In the genomic region with DNA sequence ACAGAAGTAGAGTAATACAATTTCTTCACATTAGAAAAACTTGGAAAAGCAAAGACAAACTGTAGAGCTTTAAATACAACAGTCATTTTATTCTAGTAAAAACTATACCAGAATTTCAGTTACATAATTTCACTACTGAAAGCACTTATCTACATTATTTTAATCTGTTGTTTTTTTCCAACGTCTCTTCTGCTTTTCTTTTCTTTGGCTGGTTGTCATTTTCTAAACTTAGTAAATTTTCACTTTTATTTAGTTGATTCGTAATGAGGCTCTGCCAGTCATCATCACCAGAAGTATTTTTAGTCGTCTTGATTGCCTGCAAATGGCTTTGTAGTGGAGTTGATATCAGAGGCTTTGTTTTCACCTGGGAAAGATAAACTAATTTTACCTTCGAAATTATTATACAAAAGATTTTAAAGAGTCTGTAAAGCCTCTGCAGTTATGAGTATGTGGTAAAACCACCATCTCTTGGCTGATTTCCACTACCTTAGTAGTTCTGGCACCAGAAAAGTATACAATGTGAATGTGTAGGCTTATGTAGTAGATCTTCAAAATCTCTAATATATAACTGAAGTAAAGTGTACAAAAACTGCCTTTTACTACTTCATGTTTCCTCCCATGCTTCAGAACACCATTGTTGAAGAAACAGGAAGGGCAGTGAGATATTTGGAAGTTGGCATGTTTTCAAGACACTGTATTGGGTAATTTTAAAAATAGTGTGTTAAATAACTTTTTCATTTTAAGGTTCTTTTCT, we compare ENCODE assay signal across 1 cellular context.
TF ChIP-seq lines count a peak whose summit lies in the region.

No MANE protein-coding gene starts in this region.

TF ChIP-seq in IMR-90, 13 proteins besides CTCF, POLR2A, EP300 and RAD21:
- TF ChIP-seq MAZ (IDR thresholded peaks at IDR 0.05; ENCODE audit: borderline replicate concordance, low read depth, low read length), result no peak
- TF ChIP-seq ELK1 (IDR thresholded peaks at IDR 0.05; ENCODE audit: borderline replicate concordance, low read depth, low read length), result no peak
- TF ChIP-seq FOS (IDR thresholded peaks at IDR 0.05; ENCODE audit: low read depth, low read length), result no peak
- no peak for TF ChIP-seq BHLHE40 (IDR thresholded peaks at IDR 0.05; ENCODE audit: low read depth, low read length)
- no peak for TF ChIP-seq SMC3 (IDR thresholded peaks at IDR 0.05; ENCODE audit: low read depth, low read length)
- no peak for TF ChIP-seq USF2 (IDR thresholded peaks at IDR 0.05; ENCODE audit: low read depth, low read length)
- TF ChIP-seq CEBPB (IDR thresholded peaks at IDR 0.05; ENCODE audit: low read depth, low read length), result no peak
- no peak for TF ChIP-seq NFE2L2 (IDR thresholded peaks at IDR 0.05; ENCODE audit: low read depth, low read length)
- TF ChIP-seq MAFK (IDR thresholded peaks at IDR 0.05; ENCODE audit: low read depth, low read length), result no peak
- no peak for TF ChIP-seq MXI1 (IDR thresholded peaks at IDR 0.05; ENCODE audit: borderline replicate concordance, low read depth, low read length)
- TF ChIP-seq CHD1 (IDR thresholded peaks at IDR 0.05; ENCODE audit: low read depth, low read length), result no peak
- no peak for TF ChIP-seq RCOR1 (IDR thresholded peaks at IDR 0.05; ENCODE audit: insufficient replicate concordance, low read length)
- TF ChIP-seq RFX5 (IDR thresholded peaks at IDR 0.05; ENCODE audit: low read depth, low read length), result no peak
